In the genomic region with DNA sequence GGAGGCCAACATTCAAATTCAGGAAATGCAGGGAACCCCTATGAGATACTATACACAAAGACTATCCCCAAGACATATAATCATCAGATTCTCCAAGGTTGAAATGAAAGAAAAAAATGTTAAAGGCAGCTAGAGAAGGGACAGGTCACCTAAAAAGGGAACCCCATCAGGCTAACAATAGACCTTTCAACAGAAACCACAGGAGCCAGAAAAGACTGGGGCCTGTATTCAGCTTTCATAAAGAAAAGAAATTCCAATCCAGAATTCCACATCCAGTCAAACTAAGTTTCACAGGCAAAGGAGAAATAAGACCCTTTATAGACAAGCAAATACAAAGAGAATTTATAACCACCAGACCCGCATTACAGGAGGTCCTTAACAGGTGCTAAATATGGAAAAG, we compare ENCODE assay signal across 17 cellular contexts.
A peak's percentile ranks its signal among the peaks of the same experiment; 100 is the strongest.
DNase-seq lines count a peak whose midpoint lies in the region; ATAC-seq and TF ChIP-seq lines count a peak whose summit lies in the region.
"Had no signal": no experiment of that assay in that cellular context is flagged by ENCODE, and none has a peak within 500 bp of the region (broad histone marks: within the 10 kb centered on the region; RNA-seq: fewer than 3 reads in every experiment).

No MANE protein-coding gene starts in this region.

- H3K27ac Mint-ChIP-seq in GM23338 (0 out of 2 replicates have a peak overlapping the region, but pooled peaks have one; percentile 51), endodermal cell (no peak overlapping the region), neural crest cell (ENCODE audit: unreplicated experiment) (peak overlapping the region; percentile 69)
- H3K27ac Mint-ChIP-seq in activated naive CD4-positive, alpha-beta T cell treated with anti-CD3 and anti-CD28 coated beads, Interleukin-2, amount 10 ng/mL, durations not matched to agents 7 days and 5 days, result no peak overlapping the region
- H3K27ac Mint-ChIP-seq: CD4-positive, alpha-beta T cell had no signal

- no peaks in the 10 kb centered on the region for H3K36me3 ChIP-seq in GM23338 (ENCODE audit: insufficient read depth)
- H3K36me3 ChIP-seq in NT2/D1 (ENCODE audit: insufficient read depth, insufficient read length, low read length), result no peaks in the 10 kb centered on the region
- H3K36me3 ChIP-seq in endodermal cell (ENCODE audit: control insufficient read depth, insufficient read depth, low read length), result no peaks in the 10 kb centered on the region
- H3K36me3 ChIP-seq: HAP-1 had no signal

- no peaks in the 10 kb centered on the region for H3K79me2 ChIP-seq in GM23338 (replicated peaks; ENCODE audit: insufficient read depth)

- no peak overlapping the region for H2AFZ ChIP-seq in GM23338

- H3K27ac ChIP-seq in GM23338 (ENCODE audit: low read depth) (peak overlapping the region; percentile 63; the same call in 1 of the 2 replicates), endodermal cell (ENCODE audit: low read depth, low read length) (peak overlapping the region; percentile 84)
- H3K27ac ChIP-seq: 22Rv1, A549, C4-2B, HL-60 had no signal

- peak overlapping the region; percentile 37; the same call in 1 of the 2 replicates for H3K4me2 ChIP-seq in GM23338
- H3K4me2 ChIP-seq: A549 had no signal

- no peak overlapping the region for H3K4me3 Mint-ChIP-seq in GM23338
- no peak overlapping the region for H3K4me3 Mint-ChIP-seq in endodermal cell
- no peak overlapping the region for H3K4me3 Mint-ChIP-seq in neural crest cell
- H3K4me3 Mint-ChIP-seq in activated naive CD4-positive, alpha-beta T cell treated with anti-CD3 and anti-CD28 coated beads, Interleukin-2, amount 10 ng/mL, durations not matched to agents 7 days and 5 days, result no peak overlapping the region
- H3K4me3 Mint-ChIP-seq: CD4-positive, alpha-beta T cell had no signal

- DNase-seq in GM23338 (ENCODE audit: low spot score) (peak; percentile 70), NT2/D1 (ENCODE audit: low read depth, low spot score) (peak; percentile 2), endodermal cell (no peak), neural crest cell (ENCODE audit: low read depth, low spot score) (no peak), NCI-H1694 treated with DMSO at 0.1 percent for 48 hours (lab: John Stamatoyannopoulos, UW) (no peak)
- no peak for DNase-seq in activated naive CD4-positive, alpha-beta T cell treated with anti-CD3 and anti-CD28 coated beads, Interleukin-2, amount 10 ng/mL, durations not matched to agents 7 days and 5 days
- DNase-seq in effector CD8-positive, alpha-beta T cell (lab: John Stamatoyannopoulos, UW), result no peak
- DNase-seq: AML-193; Caco-2; CD4-positive, alpha-beta T cell; GOT3 had no signal

- H3K9me3 Mint-ChIP-seq in GM23338 (peaks cover 4% of the 10 kb centered on the region; the same call in 1 of the 3 replicates), endodermal cell (no peaks in the 10 kb centered on the region), neural crest cell (peaks cover 5% of the 10 kb centered on the region)
- H3K9me3 Mint-ChIP-seq in activated naive CD4-positive, alpha-beta T cell treated with anti-CD3 and anti-CD28 coated beads, Interleukin-2, amount 10 ng/mL, durations not matched to agents 7 days and 5 days, result peaks cover 13% of the 10 kb centered on the region

- no peaks in the 10 kb centered on the region for H3K9me2 ChIP-seq in GM23338 (ENCODE audit: insufficient read depth)

- 63% methylated on average over 1 of the region's 1 CpG; no CpG with 5 or more reads in 1 of the 2 experiments for WGBS in endodermal cell (ENCODE audit: insufficient coverage in 1 of 2, insufficient read length in 1 of 2), 2 experiments

- no peaks in the 10 kb centered on the region for H3F3A ChIP-seq in GM23338 (replicated peaks; ENCODE audit: low read depth)

- H3K9me3 ChIP-seq in NT2/D1 (ENCODE audit: insufficient read depth, low read length), result no peaks in the 10 kb centered on the region
- H3K9me3 ChIP-seq in endodermal cell (ENCODE audit: control insufficient read depth, low read length), result no peaks in the 10 kb centered on the region
- H3K9me3 ChIP-seq: A549, Caco-2, HAP-1 had no signal

- TF ChIP-seq CTCF in GM23338 (conservative IDR thresholded peaks at IDR 0.05; ENCODE audit: low read depth in 2 of 2) (no peak), endodermal cell (conservative IDR thresholded peaks at IDR 0.05) (no peak), neural crest cell (conservative IDR thresholded peaks at IDR 0.05) (no peak)

- H3K4me1 Mint-ChIP-seq in GM23338 (peaks cover 30% of the 10 kb centered on the region), endodermal cell (peaks cover 22% of the 10 kb centered on the region), neural crest cell (peaks cover 11% of the 10 kb centered on the region)
- no peaks in the 10 kb centered on the region for H3K4me1 Mint-ChIP-seq in activated naive CD4-positive, alpha-beta T cell treated with anti-CD3 and anti-CD28 coated beads, Interleukin-2, amount 10 ng/mL, durations not matched to agents 7 days and 5 days

- H3K36me3 Mint-ChIP-seq in GM23338 (ENCODE audit: low read depth) (peaks cover 11% of the 10 kb centered on the region; the same call in 2 of the 3 replicates), endodermal cell (ENCODE audit: low read depth) (no peaks in the 10 kb centered on the region), neural crest cell (ENCODE audit: low read depth) (no peaks in the 10 kb centered on the region)
- no peaks in the 10 kb centered on the region for H3K36me3 Mint-ChIP-seq in activated naive CD4-positive, alpha-beta T cell treated with anti-CD3 and anti-CD28 coated beads, Interleukin-2, amount 10 ng/mL, durations not matched to agents 7 days and 5 days

- CTCF ChIA-PET in activated naive CD4-positive, alpha-beta T cell treated with anti-CD3 and anti-CD28 coated beads, Interleukin-2, amount 10 ng/mL, durations not matched to agents 7 days and 5 days (lab: Charles Lee), result no interaction called here

- no peak overlapping the region for H3K4me3 ChIP-seq in GM23338
- no peak overlapping the region for H3K4me3 ChIP-seq in NT2/D1 (ENCODE audit: insufficient read length, low read depth)
- H3K4me3 ChIP-seq in endodermal cell (ENCODE audit: low read length), result no peak overlapping the region
- H3K4me3 ChIP-seq: A549, HAP-1 had no signal

- H3K27me3 Mint-ChIP-seq in GM23338 (ENCODE audit: insufficient read depth, low read depth, poor library complexity) (no peaks in the 10 kb centered on the region), endodermal cell (ENCODE audit: insufficient read depth) (peaks cover 2% of the 10 kb centered on the region), neural crest cell (ENCODE audit: low read depth) (no peaks in the 10 kb centered on the region)
- H3K27me3 Mint-ChIP-seq in activated naive CD4-positive, alpha-beta T cell treated with anti-CD3 and anti-CD28 coated beads, Interleukin-2, amount 10 ng/mL, durations not matched to agents 7 days and 5 days, result no peaks in the 10 kb centered on the region
- H3K27me3 Mint-ChIP-seq: CD4-positive, alpha-beta T cell had no signal

- H3K27me3 ChIP-seq in GM23338 (ENCODE audit: insufficient read depth), result no peaks in the 10 kb centered on the region
- H3K27me3 ChIP-seq in NT2/D1 (ENCODE audit: insufficient read depth, insufficient read length), result no peaks in the 10 kb centered on the region
- no peaks in the 10 kb centered on the region for H3K27me3 ChIP-seq in endodermal cell (ENCODE audit: control insufficient read depth, insufficient read depth, low read length, poor library complexity, severe bottlenecking)

- peak; percentile 71 for ATAC-seq in GM23338
- ATAC-seq in HG03025 (IDR thresholded peaks at IDR 0.05; ENCODE audit: low FRiP score, unreplicated experiment), result no peak
- ATAC-seq: A549 had no signal

- H4K20me1 ChIP-seq in GM23338 (replicated peaks; ENCODE audit: insufficient read depth), result no peaks in the 10 kb centered on the region

- peaks cover 18% of the 10 kb centered on the region for H3K4me1 ChIP-seq in GM23338 (ENCODE audit: insufficient read depth)
- H3K4me1 ChIP-seq in NT2/D1 (ENCODE audit: insufficient read depth, insufficient read length), result no peaks in the 10 kb centered on the region
- H3K4me1 ChIP-seq in endodermal cell (ENCODE audit: control insufficient read depth, insufficient read depth, low read length), result peaks cover 3% of the 10 kb centered on the region
- H3K4me1 ChIP-seq: A549, Caco-2, HAP-1 had no signal

- H3K9ac ChIP-seq in NT2/D1 (ENCODE audit: insufficient read length, low read depth), result no peak overlapping the region
- no peak overlapping the region for H3K9ac ChIP-seq in endodermal cell (ENCODE audit: extremely low read depth, low read length, poor library complexity, severe bottlenecking)

Comparison
In these comparisons a context has a peak if more than half of its experiments do, and no peak if none do; other contexts are left out.
1. DNase-seq: peak in GM23338 (single experiment) and NT2/D1 (single experiment); none in endodermal cell (single experiment), neural crest cell (single experiment), NCI-H1694 treated with DMSO at 0.1 percent for 48 hours (single experiment), activated naive CD4-positive, alpha-beta T cell treated with anti-CD3 and anti-CD28 coated beads, Interleukin-2, amount 10 ng/mL, durations not matched to agents 7 days and 5 days (single experiment) and effector CD8-positive, alpha-beta T cell (single experiment).
2. H3K27ac Mint-ChIP-seq: peak in GM23338 (single experiment) and neural crest cell (single experiment); none in endodermal cell (single experiment) and activated naive CD4-positive, alpha-beta T cell treated with anti-CD3 and anti-CD28 coated beads, Interleukin-2, amount 10 ng/mL, durations not matched to agents 7 days and 5 days (single experiment).